Comparison of ENCODE assay signal across 1 cellular context in the genomic region with DNA sequence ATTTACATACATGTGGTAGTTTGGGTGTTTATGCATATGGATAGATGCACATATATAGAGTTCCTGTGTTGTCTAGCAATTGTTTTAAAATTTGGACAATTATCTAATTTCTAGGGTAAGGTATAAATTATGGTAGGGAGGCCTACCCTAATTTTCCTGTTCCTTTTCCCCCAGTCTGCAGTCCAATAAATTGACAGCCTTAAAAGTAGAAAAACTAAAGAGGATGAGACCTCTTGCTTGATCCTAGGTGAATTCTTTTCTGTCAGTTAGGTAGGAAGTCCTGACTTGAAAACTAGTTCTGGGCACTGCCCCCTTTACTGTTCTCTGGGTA.
TF ChIP-seq lines count a peak whose summit lies in the region.

No MANE protein-coding gene starts in this region.

TF ChIP-seq in GM12878, 131 proteins besides CTCF, POLR2A, EP300 and RAD21:
- no peak for TF ChIP-seq DPF2 (IDR thresholded peaks at IDR 0.05)
- TF ChIP-seq ZBED1 (IDR thresholded peaks at IDR 0.05; ENCODE audit: borderline replicate concordance), result 0 out of 2 replicates have a peak, but pooled peaks have one; percentile 16
- TF ChIP-seq ZNF622 (IDR thresholded peaks at IDR 0.05), result no peak
- TF ChIP-seq GABPA (IDR thresholded peaks at IDR 0.05; ENCODE audit: low read depth), result no peak
- peak; percentile 1 for TF ChIP-seq E2F8 (IDR thresholded peaks at IDR 0.05; ENCODE audit: low read depth, partially characterized antibody)
- TF ChIP-seq ATF2 (IDR thresholded peaks at IDR 0.05; ENCODE audit: low read length), result peak; percentile 1; the same call in 1 of the 2 replicates
- peak in 1 of 2 experiments; percentile 35; a peak in 1 of 4 replicates for TF ChIP-seq SRF (IDR thresholded peaks at IDR 0.05; ENCODE audit: low read depth in 2 of 2, low read length in 2 of 2)
- TF ChIP-seq NR2C2 (IDR thresholded peaks at IDR 0.05; ENCODE audit: borderline replicate concordance, control insufficient read depth, insufficient read length, low read depth), result no peak
- TF ChIP-seq NFIC (IDR thresholded peaks at IDR 0.05; ENCODE audit: low read depth, low read length), result no peak
- no peak; the same call in 1 of the 2 replicates for TF ChIP-seq FOXM1 (IDR thresholded peaks at IDR 0.05; ENCODE audit: low read depth, low read length)
- no peak for TF ChIP-seq PAX8 (IDR thresholded peaks at IDR 0.05)
- TF ChIP-seq YY1 (IDR thresholded peaks at IDR 0.05; ENCODE audit: low read depth, low read length), result no peak
- no peak for TF ChIP-seq IKZF2 (IDR thresholded peaks at IDR 0.05)
- no peak for TF ChIP-seq RCOR1 (conservative IDR thresholded peaks at IDR 0.05; ENCODE audit: low read depth, low read length)
